24 cellular contexts compared by ENCODE assay signal in the genomic region with DNA sequence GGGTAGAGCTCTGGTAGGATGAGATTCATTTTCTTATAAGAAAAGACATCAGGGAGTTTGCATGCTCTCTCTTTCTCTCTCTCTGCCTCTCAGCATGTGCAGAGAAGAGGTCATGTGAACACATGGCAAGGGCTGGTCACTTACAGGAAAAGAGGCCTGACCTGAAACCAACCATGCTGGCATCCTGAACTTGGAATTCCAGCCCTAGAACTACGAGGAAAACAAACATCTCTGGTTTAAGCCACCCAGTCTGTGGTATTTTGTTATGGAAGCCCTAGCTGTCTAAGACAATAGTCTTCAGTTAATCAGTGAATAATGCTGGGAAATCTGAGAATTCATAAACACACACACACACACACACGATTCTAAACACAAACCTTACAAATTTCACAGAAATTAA.
DNase-seq lines count a peak whose midpoint lies in the region; ATAC-seq, FAIRE-seq and TF ChIP-seq lines count a peak whose summit lies in the region.
"Had no signal": no experiment of that assay in that cellular context is flagged by ENCODE, and none has a peak within 500 bp of the region (broad histone marks: within the 10 kb centered on the region; RNA-seq: fewer than 3 reads in every experiment).

No MANE protein-coding gene starts in this region.

- no peak overlapping the region for H3K27ac Mint-ChIP-seq in activated T-cell treated with anti-CD3 and anti-CD28 coated beads, Interleukin-2, amount 50 U/mL, for 72 hours
- H3K27ac Mint-ChIP-seq: B cell; CD8-positive, alpha-beta T cell; H9 had no signal

- TF ChIP-seq CTCF in retinal pigment epithelial cell (conservative IDR thresholded peaks at IDR 0.05; ENCODE audit: low read depth, low read length) (no peak), D721Med (IDR thresholded peaks at IDR 0.05; ENCODE audit: insufficient read depth, missing control alignments) (no peak)

- no peak for ATAC-seq in activated T-cell treated with anti-CD3 and anti-CD28 coated beads, Interleukin-2, amount 50 U/mL, for 72 hours (replicated peaks in 1 of 2)
- ATAC-seq: CD8-positive, alpha-beta T cell; Panc1 had no signal

- peaks cover 0 to 2% of the 10 kb centered on the region in 2 donors for H3K9me3 Mint-ChIP-seq in activated T-cell treated with anti-CD3 and anti-CD28 coated beads, Interleukin-2, amount 50 U/mL, for 72 hours
- H3K9me3 Mint-ChIP-seq: CD8-positive, alpha-beta T cell had no signal

- H3K4me3 Mint-ChIP-seq in activated T-cell treated with anti-CD3 and anti-CD28 coated beads, Interleukin-2, amount 50 U/mL, for 72 hours = no peak overlapping the region
- H3K4me3 Mint-ChIP-seq: B cell; CD8-positive, alpha-beta T cell; H9 had no signal

- no peak for FAIRE-seq in D721Med (lab: Jason Lieb, UNC)
- FAIRE-seq: GM12892, GM19239 had no signal

- H3K36me3 Mint-ChIP-seq in activated T-cell treated with anti-CD3 and anti-CD28 coated beads, Interleukin-2, amount 50 U/mL, for 72 hours (ENCODE audit: insufficient read depth in 2 of 2) = no peaks in the 10 kb centered on the region
- H3K36me3 Mint-ChIP-seq: CD8-positive, alpha-beta T cell had no signal

- H3K4me3 ChIP-seq in retinal pigment epithelial cell (ENCODE audit: low read length) = no peak overlapping the region
- H3K4me3 ChIP-seq: SK-N-MC had no signal

- no peaks in the 10 kb centered on the region for H3K4me1 Mint-ChIP-seq in activated T-cell treated with anti-CD3 and anti-CD28 coated beads, Interleukin-2, amount 50 U/mL, for 72 hours (ENCODE audit: low read depth)
- H3K4me1 Mint-ChIP-seq: B cell had no signal

- H3K27me3 Mint-ChIP-seq in activated T-cell treated with anti-CD3 and anti-CD28 coated beads, Interleukin-2, amount 50 U/mL, for 72 hours (ENCODE audit: low read depth) = no peaks in the 10 kb centered on the region
- H3K27me3 Mint-ChIP-seq: B cell had no signal

- DNase-seq in brain pericyte (ENCODE audit: low read depth, low spot score) (peak; percentile 63), left kidney (ENCODE audit: low read depth, low spot score) (peak; percentile 4), retinal pigment epithelial cell (ENCODE audit: low read depth) (peak; percentile 20), D721Med (ENCODE audit: insufficient read length, low spot score) (no peak), DMS 273 (lab: John Stamatoyannopoulos, UW; ENCODE audit: unreplicated experiment) (no peak)
- DNase-seq in activated CD4-positive, alpha-beta T cell treated with anti-CD3 and anti-CD28 coated beads, Interleukin-2, amount 50 U/mL, for 1 hour = no peak
- DNase-seq in activated T-cell treated with anti-CD3 and anti-CD28 coated beads, Interleukin-2, amount 50 U/mL, for 72 hours = no peak
- DNase-seq: CD8-positive, alpha-beta T cell; DMS153; DND-41; H9; NCI-H1048; NCI-H1417; NCI-H1694; NCI-H2029 treated with DMSO at 0.1 percent for 48 hours; NCI-H446 treated with DMSO at 0.1 percent for 48 hours; NCI-H526; NCI-H82; SHP77 had no signal

Comparison
In these comparisons a context has a peak if more than half of its experiments do, and no peak if none do; other contexts are left out.
1. DNase-seq: peak in brain pericyte (single experiment), left kidney (single experiment) and retinal pigment epithelial cell (single experiment); none in activated CD4-positive, alpha-beta T cell treated with anti-CD3 and anti-CD28 coated beads, Interleukin-2, amount 50 U/mL, for 1 hour (single experiment), D721Med (single experiment), DMS 273 (single experiment) and activated T-cell treated with anti-CD3 and anti-CD28 coated beads, Interleukin-2, amount 50 U/mL, for 72 hours (0 of 2).